1 cellular context compared by ENCODE assay signal in genomic region chr2:3379647-3380534, GRCh38.
A peak's percentile ranks its signal among the peaks of the same experiment; 100 is the strongest.
TF ChIP-seq lines count a peak whose summit lies in the region.

Gene TRAPPC12, plus strand, starts transcription at chr2:3379694. Its CDS starts 7,930 bp downstream, at chr2:3387624.

TF ChIP-seq in K562, 482 proteins besides CTCF, POLR2A, EP300 and RAD21 (continued from another document and continues in another):
- TF ChIP-seq USF1 (CRISPR knock-in tag; IDR thresholded peaks at IDR 0.05) = no peak
- no peak for TF ChIP-seq KLF6 (CRISPR knock-in tag; IDR thresholded peaks at IDR 0.05; ENCODE audit: borderline replicate concordance)
- TF ChIP-seq TRIM25 (IDR thresholded peaks at IDR 0.05; ENCODE audit: borderline replicate concordance) = no peak
- TF ChIP-seq HMGN3 (IDR thresholded peaks at IDR 0.05; ENCODE audit: borderline replicate concordance, extremely low read depth, insufficient read length, low read depth, low read length) = no peak
- TF ChIP-seq TEAD2 (tag; IDR thresholded peaks at IDR 0.05) = no peak
- TF ChIP-seq TCF7 (IDR thresholded peaks at IDR 0.05; ENCODE audit: borderline replicate concordance) = no peak
- no peak for TF ChIP-seq RBM15 (IDR thresholded peaks at IDR 0.05; ENCODE audit: insufficient read depth, low read length)
- no peak for TF ChIP-seq STAT6 (CRISPR knock-in tag; IDR thresholded peaks at IDR 0.05)
- no peak for TF ChIP-seq TCFL5 (CRISPR knock-in tag; conservative IDR thresholded peaks at IDR 0.05)
- TF ChIP-seq ELF1 (tag; IDR thresholded peaks at IDR 0.05) = peak; percentile 68
- no peak for TF ChIP-seq CLOCK (CRISPR knock-in tag; IDR thresholded peaks at IDR 0.05; ENCODE audit: borderline replicate concordance)
- TF ChIP-seq ZNF398 (CRISPR knock-in tag; IDR thresholded peaks at IDR 0.05) = no peak
- peak; percentile 74 for TF ChIP-seq ZNF511 (CRISPR knock-in tag; IDR thresholded peaks at IDR 0.05)
- no peak for TF ChIP-seq CREB5 (CRISPR knock-in tag; IDR thresholded peaks at IDR 0.05)
- no peak for TF ChIP-seq HDGF (IDR thresholded peaks at IDR 0.05)
- TF ChIP-seq ZNF695 (CRISPR knock-in tag; IDR thresholded peaks at IDR 0.05) = no peak
- no peak for TF ChIP-seq TCF15 (CRISPR knock-in tag; IDR thresholded peaks at IDR 0.05)
- no peak for TF ChIP-seq HBP1 (CRISPR knock-in tag; IDR thresholded peaks at IDR 0.05)
- TF ChIP-seq RREB1 (CRISPR knock-in tag; IDR thresholded peaks at IDR 0.05) = no peak
- TF ChIP-seq ETS1 (conservative IDR thresholded peaks at IDR 0.05; ENCODE audit: control insufficient read depth, low read depth, low read length) = no peak; the same call in 1 of the 2 replicates
- no peak for TF ChIP-seq CHD2 (IDR thresholded peaks at IDR 0.05; ENCODE audit: low read depth, low read length)
- TF ChIP-seq ZNF589 (CRISPR knock-in tag; IDR thresholded peaks at IDR 0.05; ENCODE audit: low read depth) = no peak
- peak; percentile 72 for TF ChIP-seq CREB3L1 (IDR thresholded peaks at IDR 0.05; ENCODE audit: borderline replicate concordance, low read depth)
- no peak for TF ChIP-seq KAT2B (IDR thresholded peaks at IDR 0.05; ENCODE audit: low read depth, low read length)
- TF ChIP-seq ZNF41 (CRISPR knock-in tag; conservative IDR thresholded peaks at IDR 0.05) = no peak
- peak; percentile 76 for TF ChIP-seq ATF6 (CRISPR knock-in tag; IDR thresholded peaks at IDR 0.05)
